In genomic region chr12:49649445-49649844, GRCh38 we compare ENCODE assay signal across 24 cellular contexts. TPM values are rescaled to one million over a fixed set of nuclear protein-coding genes. Genes with fewer than 3 reads are reported as not detected.
DNase-seq lines count a peak whose midpoint lies in the region; ATAC-seq and TF ChIP-seq lines count a peak whose summit lies in the region.
"Had no signal": no experiment of that assay in that cellular context is flagged by ENCODE, and none has a peak within 500 bp of the region (broad histone marks: within the 10 kb centered on the region; RNA-seq: fewer than 3 reads in every experiment).

No MANE protein-coding gene starts in this region.

- H3K27ac ChIP-seq in left ventricle myocardium inferior (replicated peaks) (peak overlapping the region; percentile 86), lower lobe of right lung (peak overlapping the region; percentile 82), upper lobe of right lung (peak overlapping the region; percentile 69)
- H3K27ac ChIP-seq: epithelial cell of prostate, pancreas, SJSA1 had no signal

- peaks cover 88% of the 10 kb centered on the region for H3K36me3 ChIP-seq in left ventricle myocardium inferior
- peaks cover 89% of the 10 kb centered on the region for H3K36me3 ChIP-seq in lower lobe of right lung
- peaks cover 77% of the 10 kb centered on the region for H3K36me3 ChIP-seq in upper lobe of right lung
- H3K36me3 ChIP-seq: pancreas had no signal

- intact Hi-C loops in left ventricle myocardium inferior (cut with micrococcal nuclease): no loop called here
- intact Hi-C loops in left cardiac atrium (cut with DNase I): no loop called here
- intact Hi-C loops in lower lobe of right lung (cut with DNase I): no loop called here
- intact Hi-C loops in upper lobe of right lung (cut with DNase I): no loop called here

- H3K4me3 ChIP-seq in left ventricle myocardium inferior (no peak overlapping the region), lower lobe of right lung (no peak overlapping the region), upper lobe of right lung (no peak overlapping the region)
- H3K4me3 ChIP-seq: coronary artery, HAP-1, mucosa of descending colon, pancreas, SJSA1, tibial artery had no signal

- H3K9me3 ChIP-seq in left ventricle myocardium inferior (replicated peaks): no peaks in the 10 kb centered on the region
- no peaks in the 10 kb centered on the region for H3K9me3 ChIP-seq in lower lobe of right lung
- no peaks in the 10 kb centered on the region for H3K9me3 ChIP-seq in upper lobe of right lung
- H3K9me3 ChIP-seq: HAP-1, mucosa of descending colon, pancreas, SJSA1, tibial artery had no signal

- peaks cover 18% of the 10 kb centered on the region for H3K36me3 Mint-ChIP-seq in activated naive CD8-positive, alpha-beta T cell treated with anti-CD3 and anti-CD28 coated beads for 36 hours

- H3K27me3 ChIP-seq in left ventricle myocardium inferior (ENCODE audit: low read depth): no peaks in the 10 kb centered on the region
- no peaks in the 10 kb centered on the region for H3K27me3 ChIP-seq in lower lobe of right lung (ENCODE audit: low read depth)
- H3K27me3 ChIP-seq in upper lobe of right lung: no peaks in the 10 kb centered on the region
- H3K27me3 ChIP-seq: pancreas, SJSA1, tibial artery had no signal

- no peak for TF ChIP-seq CTCF in left ventricle myocardium inferior (IDR thresholded peaks at IDR 0.05; ENCODE audit: borderline replicate concordance)
- no peak for TF ChIP-seq CTCF in lower lobe of right lung (IDR thresholded peaks at IDR 0.05)
- TF ChIP-seq CTCF in upper lobe of right lung (IDR thresholded peaks at IDR 0.05): no peak

- no peak overlapping the region for H3K4me3 Mint-ChIP-seq in activated naive CD8-positive, alpha-beta T cell treated with anti-CD3 and anti-CD28 coated beads for 36 hours

- H3K9me3 Mint-ChIP-seq in activated naive CD8-positive, alpha-beta T cell treated with anti-CD3 and anti-CD28 coated beads for 36 hours: no peaks in the 10 kb centered on the region
- H3K9me3 Mint-ChIP-seq: IgD-negative memory B cell had no signal

- H3K4me1 ChIP-seq in left ventricle myocardium inferior (peaks cover 66% of the 10 kb centered on the region), lower lobe of right lung (peaks cover 54% of the 10 kb centered on the region), upper lobe of right lung (peaks cover 34% of the 10 kb centered on the region)
- H3K4me1 ChIP-seq: HAP-1, pancreas had no signal

- peak overlapping the region; percentile 44 for H3K27ac Mint-ChIP-seq in activated naive CD8-positive, alpha-beta T cell treated with anti-CD3 and anti-CD28 coated beads for 36 hours

- peaks cover 24% of the 10 kb centered on the region for H3K4me1 Mint-ChIP-seq in activated naive CD8-positive, alpha-beta T cell treated with anti-CD3 and anti-CD28 coated beads for 36 hours

- DNase-seq in left ventricle myocardium inferior: no peak
- no peak for DNase-seq in left cardiac atrium
- no peak for DNase-seq in activated naive CD8-positive, alpha-beta T cell treated with anti-CD3 and anti-CD28 coated beads for 36 hours
- DNase-seq in lower lobe of right lung: no peak
- no peak for DNase-seq in upper lobe of right lung
- no peak for DNase-seq in cortex of kidney (lab: John Stamatoyannopoulos, UW)
- DNase-seq in central memory CD4-positive, alpha-beta T cell: no peak
- DNase-seq: activated CD8-positive, alpha-beta memory T cell treated with anti-CD3 and anti-CD28 coated beads, Interleukin-2, amount 50 U/mL, for 4 hours; foreskin melanocyte; kidney glomerular epithelial cell; mucosa of descending colon; NCI-H2227 treated with DMSO at 0.1 percent for 48 hours; PC-3; stimulated activated naive CD8-positive, alpha-beta T cell treated with anti-CD3 and anti-CD28 coated beads, Interleukin-15, Interleukin-2, amounts not matched to agents 100 U/mL and 50 U/mL, for 24 hours; tibial artery had no signal

- H3K27me3 Mint-ChIP-seq in activated naive CD8-positive, alpha-beta T cell treated with anti-CD3 and anti-CD28 coated beads for 36 hours: no peaks in the 10 kb centered on the region
- H3K27me3 Mint-ChIP-seq: IgD-negative memory B cell had no signal

- ATAC-seq in left cardiac atrium: no peak
- no peak for ATAC-seq in lower lobe of right lung
- no peak for ATAC-seq in upper lobe of right lung
- ATAC-seq in HG02759 (IDR thresholded peaks at IDR 0.05; ENCODE audit: unreplicated experiment): no peak
- ATAC-seq: activated CD4-positive, CD25-positive, alpha-beta regulatory T cell treated with anti-CD3 and anti-CD28 coated beads, Interleukin-2, amount 50 U/mL, for 24 hours; mucosa of descending colon; pancreas; PC-3; sciatic nerve; stimulated activated naive CD8-positive, alpha-beta T cell treated with anti-CD3 and anti-CD28 coated beads, Interleukin-15, Interleukin-2, amounts not matched to agents 100 U/mL and 50 U/mL, for 24 hours had no signal

RNA-seq across cellular contexts. Expression of gene PRPF40B, which starts 26.1 kb away (rescaled TPM):
- total RNA-seq in left ventricle myocardium inferior (22.0 TPM), left cardiac atrium (10 to 100 TPM; 14.3 to 21.1 TPM), lower lobe of right lung (19.3 TPM), upper lobe of right lung (19.9 TPM)
- total RNA-seq in activated naive CD8-positive, alpha-beta T cell treated with anti-CD3 and anti-CD28 coated beads for 36 hours: 1 to 10 TPM; 8.1 to 8.5 TPM

RNA-seq across cellular contexts. Expression of gene FAM186B, which starts 44.0 kb away (rescaled TPM):
- 0.33 TPM for total RNA-seq in left ventricle myocardium inferior
- total RNA-seq in left cardiac atrium: under 1 TPM; 0.29 to 0.31 TPM
- under 1 TPM; 0.14 to 0.41 TPM for total RNA-seq in activated naive CD8-positive, alpha-beta T cell treated with anti-CD3 and anti-CD28 coated beads for 36 hours
- total RNA-seq in lower lobe of right lung: 0.65 TPM
- total RNA-seq in upper lobe of right lung: 0.75 TPM

RNA-seq across cellular contexts. Expression of gene FMNL3, which starts 57.8 kb away (rescaled TPM):
- total RNA-seq in left ventricle myocardium inferior (10.4 TPM), left cardiac atrium (10 to 100 TPM; 12.2 to 21.2 TPM), lower lobe of right lung (36.1 TPM), upper lobe of right lung (40.3 TPM)
- 10 to 100 TPM; 20.3 to 22.3 TPM for total RNA-seq in activated naive CD8-positive, alpha-beta T cell treated with anti-CD3 and anti-CD28 coated beads for 36 hours
